Comparison of ENCODE assay signal across 13 cellular contexts in genomic region chr9:76716270-76716669, GRCh38. TPM values are rescaled to one million over a fixed set of nuclear protein-coding genes. Genes with fewer than 3 reads are reported as not detected.
A peak's percentile ranks its signal among the peaks of the same experiment; 100 is the strongest.
DNase-seq lines count a peak whose midpoint lies in the region; ATAC-seq and TF ChIP-seq lines count a peak whose summit lies in the region.
"Had no signal": no experiment of that assay in that cellular context is flagged by ENCODE, and none has a peak within 500 bp of the region (broad histone marks: within the 10 kb centered on the region; RNA-seq: fewer than 3 reads in every experiment).

No MANE protein-coding gene starts in this region.

- no peaks in the 10 kb centered on the region for H3K36me3 Mint-ChIP-seq in HFFc6 (ENCODE audit: low read depth)
- H3K36me3 Mint-ChIP-seq: stimulated activated naive B cell treated with anti-CD40 and anti-IgM and Interleukin-4, amounts not matched to agents 10 μg/mL and 1 μg/mL and 100 μg/mL, for 72 hours had no signal

- peaks cover 5% of the 10 kb centered on the region; the same call in 1 of the 2 replicates for H3K4me1 Mint-ChIP-seq in HFFc6 (ENCODE audit: low read depth)
- H3K4me1 Mint-ChIP-seq: stimulated activated naive B cell treated with anti-CD40 and anti-IgM and Interleukin-4, amounts not matched to agents 10 μg/mL and 1 μg/mL and 100 μg/mL, for 72 hours had no signal

- no peaks in the 10 kb centered on the region for H3K9me3 Mint-ChIP-seq in HFFc6
- H3K9me3 Mint-ChIP-seq: stimulated activated naive B cell treated with anti-CD40 and anti-IgM and Interleukin-4, amounts not matched to agents 10 μg/mL and 1 μg/mL and 100 μg/mL, for 72 hours had no signal

- DNase-seq in DMS 273 (lab: John Stamatoyannopoulos, UW; ENCODE audit: unreplicated experiment) (peak; percentile 1), DMS 273 treated with DMSO at 0.1 percent for 48 hours (lab: John Stamatoyannopoulos, UW) (no peak), NCI-H1417 (lab: John Stamatoyannopoulos, UW) (peak; percentile 15 to 85 (median 57)), astrocyte of the hippocampus (ENCODE audit: low read depth, low spot score) (peak; percentile 64), pons (ENCODE audit: low spot score) (peak; percentile 78), GM13977 (ENCODE audit: low spot score) (no peak), HFFc6 (no peak)
- DNase-seq: Caco-2; lower lobe of right lung; NCI-H524 treated with DMSO at 0.1 percent for 48 hours; stimulated activated naive B cell treated with anti-CD40 and anti-IgM and Interleukin-4, amounts not matched to agents 10 μg/mL and 1 μg/mL and 100 μg/mL, for 72 hours had no signal

- in situ Hi-C loops in GM13977 (cut with MboI; ENCODE audit: low pct_unique_long_range_greater_than_20kb, low sequenced_read_pairs, unreplicated experiment): no loop called here

- TF ChIP-seq CTCF in GM13977 (IDR thresholded peaks at IDR 0.05; ENCODE audit: extremely low read depth, insufficient read depth, missing control alignments): no peak
- no peak for TF ChIP-seq CTCF in HFFc6 (IDR thresholded peaks at IDR 0.05)

- ATAC-seq in GM18858 (IDR thresholded peaks at IDR 0.05; ENCODE audit: unreplicated experiment): no peak
- ATAC-seq: lower lobe of right lung; stimulated activated naive B cell treated with anti-CD40 and anti-IgM and Interleukin-4, amounts not matched to agents 10 μg/mL and 1 μg/mL and 100 μg/mL, for 72 hours had no signal

- no peak overlapping the region for H3K27ac Mint-ChIP-seq in HFFc6
- H3K27ac Mint-ChIP-seq: stimulated activated naive B cell treated with anti-CD40 and anti-IgM and Interleukin-4, amounts not matched to agents 10 μg/mL and 1 μg/mL and 100 μg/mL, for 72 hours had no signal

- no peak overlapping the region for H3K4me3 Mint-ChIP-seq in HFFc6
- H3K4me3 Mint-ChIP-seq: stimulated activated naive B cell treated with anti-CD40 and anti-IgM and Interleukin-4, amounts not matched to agents 10 μg/mL and 1 μg/mL and 100 μg/mL, for 72 hours had no signal

- peaks cover 20% of the 10 kb centered on the region for H3K27me3 Mint-ChIP-seq in HFFc6 (ENCODE audit: insufficient read depth)

RNA-seq across cellular contexts. Expression of gene PCA3, which starts 48.0 kb away (rescaled TPM):
- total RNA-seq in HFFc6 (2021; fragmentation: NEBNext Ultra II Directional; extraction: Animal tissue kit (Norgen Biotek cat#: 25700)): not detected
- total RNA-seq: Caco-2, lower lobe of right lung, skeletal muscle tissue had no signal

Comparison
In these comparisons a context has a peak if more than half of its experiments do, and no peak if none do; other contexts are left out.
1. DNase-seq: peak in DMS 273 (single experiment), NCI-H1417 (3 of 3), astrocyte of the hippocampus (single experiment) and pons (single experiment); none in DMS 273 treated with DMSO at 0.1 percent for 48 hours (single experiment), GM13977 (single experiment) and HFFc6 (single experiment).